8 cellular contexts compared by ENCODE assay signal in the genomic region with DNA sequence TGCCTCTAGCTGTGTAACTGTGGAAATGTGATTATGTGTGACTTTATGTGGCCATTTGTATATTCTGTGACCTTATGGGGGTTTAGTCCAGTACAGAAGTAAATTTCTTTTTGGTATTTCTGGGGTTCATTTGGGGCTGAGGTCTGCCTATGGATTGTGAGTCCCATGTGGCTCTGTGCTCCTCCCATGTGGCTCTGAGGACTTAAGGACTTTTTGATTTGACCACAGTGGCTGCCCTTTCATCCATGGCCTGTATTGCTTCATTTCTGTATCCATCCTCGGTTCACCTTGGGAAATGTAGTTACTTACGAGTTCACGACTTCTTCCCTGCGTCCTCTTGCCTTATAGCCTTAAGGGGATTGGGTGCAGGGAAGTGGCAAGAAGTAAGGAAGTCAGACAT. TPM values are rescaled to one million over a fixed set of nuclear protein-coding genes. Genes with fewer than 3 reads are reported as not detected.
DNase-seq lines count a peak whose midpoint lies in the region; ATAC-seq and TF ChIP-seq lines count a peak whose summit lies in the region.

No MANE protein-coding gene starts in this region.

- peaks cover 15% of the 10 kb centered on the region for H3K27me3 Mint-ChIP-seq in brain

- H3K4me1 Mint-ChIP-seq in brain = peaks cover 46% of the 10 kb centered on the region

- H3K9me3 ChIP-seq in HUES48 (ENCODE audit: control insufficient read depth, insufficient read depth, low read length) (peaks cover 15% of the 10 kb centered on the region), mucosa of stomach (ENCODE audit: control insufficient read depth, low read length) (no peaks in the 10 kb centered on the region)

- H3K36me3 Mint-ChIP-seq in brain = peaks cover 86% of the 10 kb centered on the region

- DNase-seq in AG09309 (ENCODE audit: low read depth) = no peak
- DNase-seq in pons (ENCODE audit: low spot score) = no peak
- no peak for DNase-seq in NCI-H187 treated with DMSO at 0.1 percent for 48 hours (lab: John Stamatoyannopoulos, UW)
- DNase-seq in activated CD4-positive, alpha-beta T cell treated with anti-CD3 and anti-CD28 coated beads, Interleukin-2, amount 50 U/mL, for 4 hours = no peak

- no peak for TF ChIP-seq CTCF in AG09309 (IDR thresholded peaks at IDR 0.05; ENCODE audit: control insufficient read depth, insufficient read depth, low read depth, low read length, missing control alignments)
- no peak for TF ChIP-seq CTCF in brain (conservative IDR thresholded peaks at IDR 0.05)

- H3K4me1 ChIP-seq in HUES48 (ENCODE audit: control insufficient read depth, insufficient read depth, low read length) = 0 out of 2 replicates have a peak, but pooled peaks cover 5% of the 10 kb centered on the region
- no peaks in the 10 kb centered on the region for H3K4me1 ChIP-seq in mucosa of stomach (ENCODE audit: control insufficient read depth, insufficient read depth, low read length)

- H3K4me3 Mint-ChIP-seq in brain = peak overlapping the region; percentile 95 to 100 (median 97)

- peak overlapping the region; percentile 71 for H3K4me3 ChIP-seq in AG09309 (ENCODE audit: control insufficient read depth, low read depth, low read length)
- H3K4me3 ChIP-seq in HUES48 (ENCODE audit: low read depth, low read length) = peak overlapping the region; percentile 99
- H3K4me3 ChIP-seq in mucosa of stomach (ENCODE audit: low read length) = peak overlapping the region; percentile 86

- H3K9me3 Mint-ChIP-seq in brain = peaks cover 43 to 77% (median 58%) of the 10 kb centered on the region in 5 experiments

- H3K27ac ChIP-seq in HUES48 (ENCODE audit: low read depth, low read length) = no peak overlapping the region

- H3K27ac Mint-ChIP-seq in brain = peak overlapping the region; percentile 95 to 99 (median 99)

- H3K27me3 ChIP-seq in HUES48 (ENCODE audit: control insufficient read depth, insufficient read depth, low read length) = no peaks in the 10 kb centered on the region
- H3K27me3 ChIP-seq in mucosa of stomach (ENCODE audit: control insufficient read depth, insufficient read depth, low read length) = no peaks in the 10 kb centered on the region

- ATAC-seq in HG03045 (IDR thresholded peaks at IDR 0.05; ENCODE audit: unreplicated experiment) = no peak

- H3K9ac ChIP-seq in HUES48 (ENCODE audit: low read depth, low read length) (no peak overlapping the region), mucosa of stomach (ENCODE audit: low read length) (peak overlapping the region; percentile 85)

- H3K36me3 ChIP-seq in HUES48 (ENCODE audit: control insufficient read depth, insufficient read depth, low read length) = no peaks in the 10 kb centered on the region
- H3K36me3 ChIP-seq in mucosa of stomach (ENCODE audit: control insufficient read depth, insufficient read depth, low read length) = no peaks in the 10 kb centered on the region

RNA-seq across cellular contexts. Expression of gene ZNF420, which starts 1.0 kb away (rescaled TPM):
- polyA plus RNA-seq in brain (ENCODE audit: insufficient read depth, low read depth, low replicate concordance) = 8.5 TPM
